ENCODE assay signal across 8 cellular contexts in genomic region chr20:43840382-43841070, GRCh38.
DNase-seq lines count a peak whose midpoint lies in the region; ATAC-seq, FAIRE-seq and TF ChIP-seq lines count a peak whose summit lies in the region.

No MANE protein-coding gene starts in this region.

- TF ChIP-seq RAD21 in H1 (IDR thresholded peaks at IDR 0.05 in 1 of 2, conservative IDR thresholded peaks at IDR 0.05 in 1 of 2; ENCODE audit: low read depth in 2 of 2, low read length in 2 of 2) = peak; percentile 40 to 59; a peak in 3 of 4 replicates

- H3K18ac ChIP-seq in H1 (ENCODE audit: extremely low read depth, low read length) = no peak overlapping the region

- no peak overlapping the region for H4K8ac ChIP-seq in H1 (ENCODE audit: extremely low read depth, insufficient read depth, low read length)

- no peak overlapping the region for H3K4me3 ChIP-seq in CD4-positive, alpha-beta memory T cell (ENCODE audit: low read length in 2 of 2)
- no peak overlapping the region for H3K4me3 ChIP-seq in H1 (ENCODE audit: extremely low read depth in 1 of 4, insufficient read depth in 2 of 4, low read depth in 3 of 4, low read length in 4 of 4)
- no peak overlapping the region for H3K4me3 ChIP-seq in psoas muscle
- H3K4me3 ChIP-seq in small intestine (ENCODE audit: low read depth in 1 of 2, low read length in 2 of 2) = no peak overlapping the region

- peak in 3 of 5 donors; percentile 10 to 31 (median 15) for DNase-seq in CD4-positive, alpha-beta memory T cell
- no peak for DNase-seq in HFFc6
- peak; percentile 19 for DNase-seq in T-helper 2 cell treated with Interferon-gamma antibody and Interleukin-4, amounts not matched to agents 5 μg/mL and 100 μg/mL, for 36 hours (ENCODE audit: low spot score)
- peak; percentile 21 to 57 for DNase-seq in H1 (ENCODE audit: low read depth in 1 of 2, low spot score in 2 of 2)
- peak in 2 of 3 experiments; percentile 6 to 32 for DNase-seq in stimulated activated CD4-positive, alpha-beta T cell treated with anti-CD3 and anti-CD28 coated beads, TNF-alpha, amount 100 ng/mL, for 24 hours (ENCODE audit: low read depth in 3 of 3)
- no peak for DNase-seq in psoas muscle
- no peak for DNase-seq in NCI-H2171 (lab: John Stamatoyannopoulos, UW)
- DNase-seq in small intestine = no peak

- no peaks in the 10 kb centered on the region for H3K36me3 ChIP-seq in CD4-positive, alpha-beta memory T cell (ENCODE audit: insufficient read depth, low read length)
- H3K36me3 ChIP-seq in H1 (ENCODE audit: control insufficient read depth in 2 of 4, insufficient read depth in 4 of 4, low read length in 3 of 4) (no peaks in the 10 kb centered on the region), psoas muscle (ENCODE audit: insufficient read depth in 1 of 2, low read depth in 1 of 2) (no peaks in the 10 kb centered on the region), small intestine (ENCODE audit: control insufficient read depth in 2 of 2, insufficient read depth in 2 of 2, low read length in 2 of 2) (no peaks in the 10 kb centered on the region)

- H3K79me1 ChIP-seq in H1 (ENCODE audit: low read depth, low read length) = no peaks in the 10 kb centered on the region

- H4K5ac ChIP-seq in H1 (ENCODE audit: insufficient read length, low read depth, low read length) = no peak overlapping the region

- no peak overlapping the region for H2BK12ac ChIP-seq in H1 (ENCODE audit: low read depth, low read length)

- intact Hi-C loops in CD4-positive, alpha-beta memory T cell (cut with micrococcal nuclease) = no loop called here
- intact Hi-C loops in psoas muscle (cut with DNase I) = loop anchor here in 1 of 2 donors (5.0 kb wide), 1 partner anchor 278 kb away; no protein-coding TSS in a partner anchor

- FAIRE-seq in H1 (lab: Jason Lieb, UNC) (no peak), small intestine (lab: Jason Lieb, UNC) (no peak)

- H3K27ac ChIP-seq in CD4-positive, alpha-beta memory T cell (ENCODE audit: low read depth, low read length) = no peak overlapping the region
- no peak overlapping the region for H3K27ac ChIP-seq in H1 (ENCODE audit: low read depth, low read length)
- H3K27ac ChIP-seq in psoas muscle = no peak overlapping the region
- no peak overlapping the region for H3K27ac ChIP-seq in small intestine (ENCODE audit: low read depth in 1 of 2, low read length in 1 of 2)

- H2AK5ac ChIP-seq in H1 (ENCODE audit: low read depth, low read length) = no peak overlapping the region

- H3K36me3 Mint-ChIP-seq in CD4-positive, alpha-beta memory T cell = no peaks in the 10 kb centered on the region
- peaks cover 10% of the 10 kb centered on the region for H3K36me3 Mint-ChIP-seq in HFFc6 (ENCODE audit: low read depth)
- no peaks in the 10 kb centered on the region for H3K36me3 Mint-ChIP-seq in T-helper 2 cell treated with Interferon-gamma antibody and Interleukin-4, amounts not matched to agents 5 μg/mL and 100 μg/mL, for 36 hours (ENCODE audit: low read depth)

- H4K20me1 ChIP-seq in H1 (replicated peaks in 1 of 2; ENCODE audit: control insufficient read depth in 1 of 2, insufficient read depth in 2 of 2, low read length in 2 of 2) = no peaks in the 10 kb centered on the region

- H3K23me2 ChIP-seq in H1 (ENCODE audit: low read depth, low read length) = no peaks in the 10 kb centered on the region

- no peak overlapping the region for H2BK15ac ChIP-seq in H1 (ENCODE audit: low read length)

- H3K56ac ChIP-seq in H1 (replicated peaks; ENCODE audit: insufficient read length, low read depth, low read length) = no peak overlapping the region

- H2BK120ac ChIP-seq in H1 (replicated peaks; ENCODE audit: low read depth, low read length) = no peak overlapping the region

- H3K27me3 ChIP-seq in CD4-positive, alpha-beta memory T cell (ENCODE audit: insufficient read depth, low read length) = no peaks in the 10 kb centered on the region
- H3K27me3 ChIP-seq in H1 (replicated peaks in 1 of 4; ENCODE audit: control insufficient read depth in 3 of 4, extremely low read depth in 1 of 4, insufficient read depth in 3 of 4, low read length in 3 of 4) (no peaks in the 10 kb centered on the region), psoas muscle (ENCODE audit: insufficient read depth in 3 of 3, low read length in 2 of 3) (peaks cover 0 to 6% (median 3%) of the 10 kb centered on the region in 3 donors), small intestine (ENCODE audit: control insufficient read depth in 2 of 2, insufficient read depth in 2 of 2, low read length in 2 of 2) (no peaks in the 10 kb centered on the region)

- no peaks in the 10 kb centered on the region for H3K79me2 ChIP-seq in H1 (ENCODE audit: control insufficient read depth in 1 of 2, insufficient read depth in 2 of 2, low read length in 2 of 2)

- H3K9me3 ChIP-seq in CD4-positive, alpha-beta memory T cell (ENCODE audit: control insufficient read depth in 1 of 2, low read length in 2 of 2) = no peaks in the 10 kb centered on the region
- H3K9me3 ChIP-seq in H1 (ENCODE audit: insufficient read depth in 2 of 2, low read depth in 1 of 2, low read length in 1 of 2) (no peaks in the 10 kb centered on the region), psoas muscle (no peaks in the 10 kb centered on the region), small intestine (ENCODE audit: control insufficient read depth, low read depth) (no peaks in the 10 kb centered on the region)

- POLR2A ChIA-PET in CD4-positive, alpha-beta memory T cell (lab: Charles Lee; ENCODE audit: partially characterized antibody) = no interaction called here
- POLR2A ChIA-PET in H1 (lab: Charles Lee; ENCODE audit: partially characterized antibody) = no interaction called here

- no peaks in the 10 kb centered on the region for H3K9me3 Mint-ChIP-seq in CD4-positive, alpha-beta memory T cell
- H3K9me3 Mint-ChIP-seq in HFFc6 = peaks cover 6% of the 10 kb centered on the region
- H3K9me3 Mint-ChIP-seq in T-helper 2 cell treated with Interferon-gamma antibody and Interleukin-4, amounts not matched to agents 5 μg/mL and 100 μg/mL, for 36 hours = no peaks in the 10 kb centered on the region

- TF ChIP-seq CTCF in HFFc6 (IDR thresholded peaks at IDR 0.05) (peak; percentile 70), H1 (IDR thresholded peaks at IDR 0.05; ENCODE audit: control extremely low read depth in 1 of 3, insufficient read depth in 1 of 3, low read depth in 1 of 3, low read length in 3 of 3) (peak; percentile 57 to 64 (median 63)), psoas muscle (IDR thresholded peaks at IDR 0.05) (no peak)

- H3K9ac ChIP-seq in H1 (replicated peaks in 1 of 4; ENCODE audit: extremely low read depth in 1 of 4, low read depth in 3 of 4, low read length in 3 of 4) = no peak overlapping the region

- H3K4me3 Mint-ChIP-seq in CD4-positive, alpha-beta memory T cell = no peak overlapping the region
- H3K4me3 Mint-ChIP-seq in HFFc6 = no peak overlapping the region
- H3K4me3 Mint-ChIP-seq in T-helper 2 cell treated with Interferon-gamma antibody and Interleukin-4, amounts not matched to agents 5 μg/mL and 100 μg/mL, for 36 hours = peak overlapping the region; percentile 70

- peaks cover 3 to 10% of the 10 kb centered on the region in 2 donors for H3K27me3 Mint-ChIP-seq in CD4-positive, alpha-beta memory T cell
- peaks cover 2% of the 10 kb centered on the region for H3K27me3 Mint-ChIP-seq in HFFc6 (ENCODE audit: insufficient read depth)
- H3K27me3 Mint-ChIP-seq in T-helper 2 cell treated with Interferon-gamma antibody and Interleukin-4, amounts not matched to agents 5 μg/mL and 100 μg/mL, for 36 hours (ENCODE audit: low read depth) = no peaks in the 10 kb centered on the region

- ATAC-seq in psoas muscle = no peak

- no peak for TF ChIP-seq POLR2A in H1 (IDR thresholded peaks at IDR 0.05; ENCODE audit: control extremely low read depth in 1 of 2, low read depth in 2 of 2, low read length in 2 of 2)

- peaks cover 7 to 30% (median 21%) of the 10 kb centered on the region in 4 donors for H3K4me1 Mint-ChIP-seq in CD4-positive, alpha-beta memory T cell
- peaks cover 34% of the 10 kb centered on the region for H3K4me1 Mint-ChIP-seq in HFFc6 (ENCODE audit: low read depth)
- peaks cover 58% of the 10 kb centered on the region for H3K4me1 Mint-ChIP-seq in T-helper 2 cell treated with Interferon-gamma antibody and Interleukin-4, amounts not matched to agents 5 μg/mL and 100 μg/mL, for 36 hours (ENCODE audit: low read depth)

- H3K4me2 ChIP-seq in H1 (ENCODE audit: insufficient read depth in 1 of 2, low read depth in 2 of 2, low read length in 2 of 2) = no peak overlapping the region

- CTCF ChIA-PET in CD4-positive, alpha-beta memory T cell (lab: Charles Lee; ENCODE audit: partially characterized antibody) = interaction anchor here (1.0 to 1.8 kb wide), 5 partner anchors 8 to 237 kb away, joined by 3 to 5 read pairs (median 5); no protein-coding TSS in a partner anchor
- CTCF ChIA-PET in H1 (lab: Charles Lee; ENCODE audit: partially characterized antibody) = interaction anchor here (0.5 to 4.7 kb wide), 22 partner anchors 10 to 441 kb away, joined by 3 to 26 read pairs (median 5); no protein-coding TSS in a partner anchor

- H3K23ac ChIP-seq in H1 (ENCODE audit: insufficient read length) = no peak overlapping the region

- H3K4me1 ChIP-seq in CD4-positive, alpha-beta memory T cell (ENCODE audit: insufficient read depth, low read length) = peaks cover 21% of the 10 kb centered on the region
- H3K4me1 ChIP-seq in H1 (replicated peaks in 1 of 4; ENCODE audit: control insufficient read depth in 3 of 4, insufficient read depth in 4 of 4, low read length in 3 of 4) = peaks cover 0 to 6% (median 1%) of the 10 kb centered on the region in 4 experiments; a peak in 3 of 7 replicates
- no peaks in the 10 kb centered on the region for H3K4me1 ChIP-seq in psoas muscle
- no peaks in the 10 kb centered on the region for H3K4me1 ChIP-seq in small intestine (ENCODE audit: control insufficient read depth in 2 of 2, insufficient read depth in 1 of 2, low read depth in 1 of 2, low read length in 1 of 2)

- H3K14ac ChIP-seq in H1 (ENCODE audit: insufficient read length) = no peak overlapping the region

- no peak overlapping the region for H2BK5ac ChIP-seq in H1 (ENCODE audit: low read depth, low read length)

- peak overlapping the region in 2 of 7 donors; percentile 35 to 44 for H3K27ac Mint-ChIP-seq in CD4-positive, alpha-beta memory T cell
- H3K27ac Mint-ChIP-seq in HFFc6 = no peak overlapping the region
- peak overlapping the region; percentile 92 for H3K27ac Mint-ChIP-seq in T-helper 2 cell treated with Interferon-gamma antibody and Interleukin-4, amounts not matched to agents 5 μg/mL and 100 μg/mL, for 36 hours

- H2BK20ac ChIP-seq in H1 (ENCODE audit: low read length) = no peak overlapping the region

- TF ChIP-seq EP300 in H1 (IDR thresholded peaks at IDR 0.05; ENCODE audit: borderline replicate concordance in 1 of 2, low read depth in 2 of 2, low read length in 2 of 2) = no peak

- WGBS in H1 (ENCODE audit: extremely low coverage in 1 of 2, insufficient coverage in 1 of 2, insufficient read length in 1 of 2, insufficient replicate concordance in 2 of 2, low coverage in 1 of 2, low lambda C conversion rate in 2 of 2, missing lambda C conversion rate in 1 of 2), 2 experiments = 98% methylated on average over 4 of the region's 11 CpGs; no CpG with 5 or more reads in 1 of the 2 experiments
- 57 to 63% (median 62%) methylated on average over 11 of the region's 11 CpGs for WGBS in psoas muscle, 3 donors
- 62 to 66% (median 64%) methylated on average over 11 of the region's 11 CpGs for WGBS in small intestine, 3 donors

- no peak overlapping the region for H4K91ac ChIP-seq in H1 (replicated peaks; ENCODE audit: insufficient read length, low read length)

- no peak overlapping the region for H3K4ac ChIP-seq in H1 (replicated peaks; ENCODE audit: insufficient read length, low read depth, low read length)

- 0 out of 2 replicates have a peak overlapping the region, but pooled peaks have one; percentile 48 for H2AFZ ChIP-seq in H1 (ENCODE audit: low read length)

Comparison
In these comparisons a context has a peak if more than half of its experiments do, and no peak if none do; other contexts are left out.
1. DNase-seq: peak in CD4-positive, alpha-beta memory T cell (3 of 5), T-helper 2 cell treated with Interferon-gamma antibody and Interleukin-4, amounts not matched to agents 5 μg/mL and 100 μg/mL, for 36 hours (single experiment), H1 (2 of 2) and stimulated activated CD4-positive, alpha-beta T cell treated with anti-CD3 and anti-CD28 coated beads, TNF-alpha, amount 100 ng/mL, for 24 hours (2 of 3); none in HFFc6 (single experiment), psoas muscle (0 of 2), NCI-H2171 (single experiment) and small intestine (single experiment).